In the genomic region with DNA sequence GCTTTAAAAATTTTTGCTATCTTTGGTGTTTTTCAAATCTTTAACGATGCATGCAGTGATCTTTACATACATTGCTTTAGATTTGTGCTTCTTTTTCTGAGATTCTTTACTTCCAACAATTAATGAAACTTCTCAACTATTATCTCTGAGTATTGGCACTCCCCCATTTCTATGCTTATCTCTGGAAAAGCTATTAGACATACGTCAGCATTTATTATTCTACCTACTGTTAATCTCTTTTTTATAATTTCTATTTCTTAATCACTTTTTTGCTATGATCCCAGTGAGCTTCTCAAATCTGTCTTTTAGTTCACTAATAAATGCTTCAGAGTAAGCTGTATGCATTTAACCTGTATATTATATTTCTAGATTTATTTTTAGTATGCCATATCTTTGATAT, we compare ENCODE assay signal across 8 cellular contexts.
"Had no signal": no experiment of that assay in that cellular context is flagged by ENCODE, and none has a peak within 500 bp of the region (broad histone marks: within the 10 kb centered on the region; RNA-seq: fewer than 3 reads in every experiment).

No MANE protein-coding gene starts in this region.

- H3K4me3 ChIP-seq: GM23248 had no signal

- H3K9ac ChIP-seq: GM23248, KMS-11 had no signal

- H3K27ac ChIP-seq: GM23248, KMS-11 had no signal

- DNase-seq: GM23248, GOT3, H9, HCEC 1CT, Karpas-422, KBM-7 had no signal

- FAIRE-seq: HTR-8/SVneo had no signal

- H2AFZ ChIP-seq: GM23248 had no signal

- H3K4me2 ChIP-seq: KMS-11 had no signal
